Comparison of ENCODE assay signal across 8 cellular contexts in genomic region chr7:74658171-74659004, GRCh38. TPM values are rescaled to one million over a fixed set of nuclear protein-coding genes. Genes with fewer than 3 reads are reported as not detected.
DNase-seq lines count a peak whose midpoint lies in the region; ATAC-seq, FAIRE-seq and TF ChIP-seq lines count a peak whose summit lies in the region.

No MANE protein-coding gene starts in this region.

- peaks cover 25% of the 10 kb centered on the region for H3K36me3 Mint-ChIP-seq in central memory CD8-positive, alpha-beta T cell (ENCODE audit: insufficient read depth)

- H3K36me3 ChIP-seq in keratinocyte (ENCODE audit: control insufficient read depth in 2 of 2, extremely low read depth in 1 of 2, insufficient read depth in 2 of 2, low read length in 2 of 2): peaks cover 0 to 2% of the 10 kb centered on the region in 2 experiments

- peak overlapping the region; percentile 85 for H3K27ac ChIP-seq in keratinocyte (ENCODE audit: control insufficient read depth, insufficient read depth, low read length)

- no peak for FAIRE-seq in keratinocyte (lab: Jason Lieb, UNC)

- H3K79me2 ChIP-seq in keratinocyte (ENCODE audit: control insufficient read depth, insufficient read depth, low read length): peaks cover 47% of the 10 kb centered on the region

- ATAC-seq in GM19023 (IDR thresholded peaks at IDR 0.05; ENCODE audit: unreplicated experiment) (peak; percentile 60), HG03175 (IDR thresholded peaks at IDR 0.05; ENCODE audit: unreplicated experiment) (peak; percentile 55)
- ATAC-seq in central memory CD8-positive, alpha-beta T cell (replicated peaks; ENCODE audit: extremely low read depth, poor library complexity, severe bottlenecking): peak; percentile 61

- dilution Hi-C loops in keratinocyte (cut with MboI; ENCODE audit: extremely low pct_ligation_motif_present, low sequenced_read_pairs): no loop called here

- no peaks in the 10 kb centered on the region for H3K9me3 Mint-ChIP-seq in central memory CD8-positive, alpha-beta T cell

- no peaks in the 10 kb centered on the region for H3K27me3 Mint-ChIP-seq in central memory CD8-positive, alpha-beta T cell

- peak overlapping the region; percentile 30 for H2AFZ ChIP-seq in keratinocyte (ENCODE audit: control insufficient read depth, low read length)

- peak overlapping the region; percentile 94 for H3K9ac ChIP-seq in keratinocyte (ENCODE audit: control insufficient read depth, extremely low read depth, insufficient read depth, low read length)

- peaks cover 34% of the 10 kb centered on the region for H3K4me1 ChIP-seq in keratinocyte (ENCODE audit: control insufficient read depth, extremely low read depth, insufficient read depth, low read length)

- peak; percentile 98 for DNase-seq in AG08396 (ENCODE audit: low spot score)
- DNase-seq in NCI-H226: peak; percentile 94
- DNase-seq in activated CD4-positive, CD25-positive, alpha-beta regulatory T cell treated with anti-CD3 and anti-CD28 coated beads, Interleukin-2, amount 50 U/mL, for 72 hours: peak; percentile 87
- peak; percentile 75 to 78 for DNase-seq in central memory CD8-positive, alpha-beta T cell (ENCODE audit: low spot score in 2 of 2)
- DNase-seq in keratinocyte (ENCODE audit: low read depth, low spot score): peak; percentile 35
- peak; percentile 87 for DNase-seq in stimulated activated CD4-positive, alpha-beta T cell treated with anti-CD3 and anti-CD28 coated beads, Interleukin-12 subunit alpha, Interleukin-12 subunit beta, amount 100 ng/mL, for 4 hours

- peak overlapping the region; percentile 59 to 91 (median 88) for H3K4me3 ChIP-seq in keratinocyte (ENCODE audit: control insufficient read depth in 2 of 3, extremely low read depth in 1 of 3, insufficient read depth in 2 of 3, low read depth in 1 of 3, low read length in 3 of 3)

- no peaks in the 10 kb centered on the region for H3K9me1 ChIP-seq in keratinocyte (ENCODE audit: control insufficient read depth, extremely low read depth, insufficient read depth, low read length)

- H3K4me3 Mint-ChIP-seq in central memory CD8-positive, alpha-beta T cell: peak overlapping the region; percentile 93

- H3K27ac Mint-ChIP-seq in central memory CD8-positive, alpha-beta T cell (ENCODE audit: low read depth): peak overlapping the region; percentile 96

- peaks cover 36% of the 10 kb centered on the region for H3K4me1 Mint-ChIP-seq in central memory CD8-positive, alpha-beta T cell

- no peak for TF ChIP-seq CTCF in keratinocyte (optimal IDR thresholded peaks at IDR 0.05 in 1 of 3, IDR thresholded peaks at IDR 0.05 in 1 of 3, conservative IDR thresholded peaks at IDR 0.05 in 1 of 3; ENCODE audit: extremely low read depth in 1 of 3, insufficient read depth in 2 of 3, low read length in 3 of 3)

- peaks cover 12% of the 10 kb centered on the region for H4K20me1 ChIP-seq in keratinocyte (ENCODE audit: control insufficient read depth, extremely low read depth, insufficient read depth, low read length)

- no peaks in the 10 kb centered on the region for H3K9me3 ChIP-seq in keratinocyte (ENCODE audit: control insufficient read depth, low read depth, low read length)

- H3K4me2 ChIP-seq in keratinocyte (ENCODE audit: control insufficient read depth, extremely low read depth, insufficient read depth, low read depth, low read length): peak overlapping the region; percentile 97

- H3K27me3 ChIP-seq in keratinocyte (ENCODE audit: control insufficient read depth, extremely low read depth, insufficient read depth, low read length): no peaks in the 10 kb centered on the region

RNA-seq across cellular contexts. Expression of gene GTF2I, which starts 0.9 kb away (rescaled TPM):
- polyA plus RNA-seq in keratinocyte: 31.6 to 73.4 TPM (median 56.1 TPM) in 3 replicates
- 211 TPM for polyA plus RNA-seq in keratinocyte (2011; ENCODE audit: low read depth)
- 33.9 and 43.1 TPM in 2 replicates for polyA plus RNA-seq in keratinocyte (2011; cell fraction: cytosol; rRNA removed)
- polyA plus RNA-seq in keratinocyte (2011; cell fraction: nucleus; rRNA removed): 163 and 165 TPM in 2 replicates
- 45.6 and 85.9 TPM in 2 replicates for polyA plus RNA-seq in keratinocyte (2012; ENCODE audit: low replicate concordance)
- polyA minus RNA-seq in keratinocyte: 21.5 to 63.4 TPM (median 44.7 TPM) in 3 replicates
- polyA minus RNA-seq in keratinocyte (2011; cell fraction: cytosol; rRNA and poly(A)+ RNA removed): 24.0 TPM
- polyA minus RNA-seq in keratinocyte (2011; cell fraction: nucleus; rRNA and poly(A)+ RNA removed): 74.7 and 107 TPM in 2 replicates

Comparison
In these comparisons a context has a peak if more than half of its experiments do, and no peak if none do; other contexts are left out.
1. Peak in every context shown above with its lines: DNase-seq, ATAC-seq, H3K4me3 ChIP-seq and H3K27ac ChIP-seq.
2. DNase-seq: peak in every context shown above with its lines; median percentile 98 in AG08396; 94 in NCI-H226; 87 in activated CD4-positive, CD25-positive, alpha-beta regulatory T cell treated with anti-CD3 and anti-CD28 coated beads, Interleukin-2, amount 50 U/mL, for 72 hours; 87 in stimulated activated CD4-positive, alpha-beta T cell treated with anti-CD3 and anti-CD28 coated beads, Interleukin-12 subunit alpha, Interleukin-12 subunit beta, amount 100 ng/mL, for 4 hours; 76 in central memory CD8-positive, alpha-beta T cell; 35 in keratinocyte.